In genomic region chr11:2382129-2382517, GRCh38 we compare ENCODE assay signal across 14 cellular contexts. TPM values are rescaled to one million over a fixed set of nuclear protein-coding genes. Genes with fewer than 3 reads are reported as not detected.
DNase-seq lines count a peak whose midpoint lies in the region; ATAC-seq and TF ChIP-seq lines count a peak whose summit lies in the region.
"Had no signal": no experiment of that assay in that cellular context is flagged by ENCODE, and none has a peak within 500 bp of the region (broad histone marks: within the 10 kb centered on the region; RNA-seq: fewer than 3 reads in every experiment).

No MANE protein-coding gene starts in this region.

- H3K4me3 ChIP-seq in esophagus (ENCODE audit: low read depth in 1 of 2, low read length in 2 of 2) (no peak overlapping the region), neuronal stem cell (ENCODE audit: low read length in 2 of 2) (no peak overlapping the region), uterus (no peak overlapping the region)
- H3K4me3 ChIP-seq: SJSA1 had no signal

- TF ChIP-seq POLR2A in uterus (IDR thresholded peaks at IDR 0.05), result no peak

- H3K14ac ChIP-seq in neuronal stem cell (ENCODE audit: low read length), result no peak overlapping the region

- intact Hi-C loops in Right ventricle myocardium superior (cut with DNase I), result no loop called here
- intact Hi-C loops in cardiac septum (cut with DNase I), result no loop called here
- intact Hi-C loops in uterus (cut with DNase I; ENCODE audit: low total_unique reads), result no loop called here

- H3K4me1 ChIP-seq in esophagus (ENCODE audit: control insufficient read depth in 2 of 2, insufficient read depth in 2 of 2, low read length in 1 of 2) (peaks cover 34 to 67% of the 10 kb centered on the region in 2 donors), neuronal stem cell (ENCODE audit: control insufficient read depth in 2 of 2, insufficient read depth in 1 of 2, low read depth in 1 of 2, low read length in 2 of 2) (peaks cover 15 to 20% of the 10 kb centered on the region in 2 donors), uterus (peaks cover 47 to 69% of the 10 kb centered on the region in 2 donors)

- no peak overlapping the region for H2BK120ac ChIP-seq in neuronal stem cell (ENCODE audit: low read depth, low read length)

- H3K4me2 ChIP-seq in neuronal stem cell (ENCODE audit: insufficient read depth, low read length, poor library complexity, severe bottlenecking), result no peak overlapping the region

- H3K36me3 ChIP-seq in esophagus (ENCODE audit: control insufficient read depth in 2 of 2, insufficient read depth in 2 of 2, low read length in 1 of 2) (peaks cover 0 to 4% of the 10 kb centered on the region in 2 donors), neuronal stem cell (replicated peaks in 1 of 2; ENCODE audit: control insufficient read depth in 2 of 2, insufficient read depth in 2 of 2, low read length in 2 of 2) (peaks cover 7 to 40% of the 10 kb centered on the region in 2 donors), uterus (no peaks in the 10 kb centered on the region)

- peak overlapping the region; percentile 86 to 92 for H3K27ac ChIP-seq in esophagus (ENCODE audit: low read depth in 2 of 2, low read length in 1 of 2)
- H3K27ac ChIP-seq in neuronal stem cell (replicated peaks; ENCODE audit: low read length), result no peak overlapping the region
- H3K27ac ChIP-seq in uterus, result peak overlapping the region; percentile 91 to 99
- H3K27ac ChIP-seq: SJSA1 had no signal

- no peak for ATAC-seq in Right ventricle myocardium superior (ENCODE audit: poor library complexity)
- ATAC-seq in GM19455 (IDR thresholded peaks at IDR 0.05; ENCODE audit: unreplicated experiment), result no peak

- H2AFZ ChIP-seq in neuronal stem cell (ENCODE audit: low read length), result no peak overlapping the region

- no peak overlapping the region for H4K91ac ChIP-seq in neuronal stem cell (ENCODE audit: low read depth, low read length, poor library complexity)

- H3K23ac ChIP-seq in neuronal stem cell (ENCODE audit: low read depth, low read length, poor library complexity), result no peak overlapping the region

- no peak overlapping the region for H2BK12ac ChIP-seq in neuronal stem cell (ENCODE audit: low read length)

- no peak overlapping the region for H4K8ac ChIP-seq in neuronal stem cell (ENCODE audit: low read depth, low read length)

- DNase-seq in Right ventricle myocardium superior (peak; percentile 43), cardiac septum (ENCODE audit: low spot score) (no peak), neuronal stem cell (ENCODE audit: low spot score) (no peak), uterus (peak; percentile 25 to 34), H4 (ENCODE audit: low spot score) (no peak), NCI-H2227 (lab: John Stamatoyannopoulos, UW; ENCODE audit: unreplicated experiment) (no peak)
- DNase-seq: activated CD4-positive, alpha-beta T cell treated with anti-CD3 and anti-CD28 coated beads for 48 hours; activated naive CD4-positive, alpha-beta T cell treated with anti-CD3 and anti-CD28 coated beads, Interleukin-2, amount 10 ng/mL, durations not matched to agents 7 days and 5 days; effector CD4-positive, alpha-beta T cell; KBM-7; occipital lobe had no signal

- no peak overlapping the region for H2AK5ac ChIP-seq in neuronal stem cell (ENCODE audit: low read depth, low read length)

- peaks cover 55% of the 10 kb centered on the region for H3K79me1 ChIP-seq in neuronal stem cell (ENCODE audit: low read depth, low read length)

- no peaks in the 10 kb centered on the region for H3K9me3 ChIP-seq in esophagus (ENCODE audit: control insufficient read depth in 2 of 2, insufficient read depth in 1 of 2, low read depth in 1 of 2, low read length in 1 of 2)
- H3K9me3 ChIP-seq in neuronal stem cell (replicated peaks in 1 of 2; ENCODE audit: control insufficient read depth in 2 of 2, insufficient read depth in 1 of 2, low read depth in 1 of 2, low read length in 2 of 2), result no peaks in the 10 kb centered on the region
- H3K9me3 ChIP-seq in uterus, result no peaks in the 10 kb centered on the region

- WGBS in esophagus, 2 donors, result 49 to 60% methylated on average over 11 of the region's 11 CpGs
- no CpG with 5 or more reads among the region's 11 CpGs for WGBS in neuronal stem cell (ENCODE audit: extremely low coverage in 2 of 2, insufficient read length in 2 of 2, insufficient replicate concordance in 1 of 2), 2 donors

- H3K18ac ChIP-seq in neuronal stem cell (ENCODE audit: low read length), result no peak overlapping the region

- no peak overlapping the region for H2BK15ac ChIP-seq in neuronal stem cell (ENCODE audit: low read length)

- no peak for TF ChIP-seq CTCF in uterus (IDR thresholded peaks at IDR 0.05)

- H2BK5ac ChIP-seq in neuronal stem cell (ENCODE audit: low read length), result peak overlapping the region; percentile 39

- H3K4ac ChIP-seq in neuronal stem cell (ENCODE audit: low read length), result no peak overlapping the region

- H3K27me3 ChIP-seq in esophagus (ENCODE audit: control insufficient read depth in 1 of 2, insufficient read depth in 2 of 2, low read length in 2 of 2) (no peaks in the 10 kb centered on the region), neuronal stem cell (ENCODE audit: control insufficient read depth in 3 of 3, insufficient read depth in 3 of 3, low read depth in 1 of 3, low read length in 3 of 3) (no peaks in the 10 kb centered on the region), uterus (no peaks in the 10 kb centered on the region)
- H3K27me3 ChIP-seq: SJSA1 had no signal

- no peak overlapping the region for H3K9ac ChIP-seq in neuronal stem cell (ENCODE audit: low read depth, low read length, poor library complexity)

RNA-seq across cellular contexts. Expression of gene CD81, which starts 5.0 kb away (rescaled TPM):
- total RNA-seq in Right ventricle myocardium superior (457 TPM), cardiac septum (663 TPM), uterus (100 to 1,000 TPM; 394 to 852 (median 626) TPM)
- 100 to 1,000 TPM in 1 of 2 donors, 10 to 100 TPM in 1; 56.8 to 175 TPM for polyA plus RNA-seq in esophagus
- polyA plus RNA-seq in neuronal stem cell (2013, experiment 1 of 2), result 200 TPM
- 195 TPM for polyA plus RNA-seq in neuronal stem cell (2013, experiment 2 of 2)
- total RNA-seq in H4 (2014; rRNA removed; shearing (Covaris generic)), result 135 and 154 TPM in 2 replicates

RNA-seq across cellular contexts. Expression of gene TSSC4, which starts 18.4 kb away (rescaled TPM):
- total RNA-seq in Right ventricle myocardium superior (36.2 TPM), cardiac septum (36.2 TPM), uterus (10 to 100 TPM; 11.0 to 66.5 (median 26.2) TPM)
- polyA plus RNA-seq in esophagus, result 10 to 100 TPM; 29.5 to 34.6 TPM
- polyA plus RNA-seq in neuronal stem cell (2013, experiment 1 of 2), result 50.8 TPM
- 54.1 TPM for polyA plus RNA-seq in neuronal stem cell (2013, experiment 2 of 2)
- 32.8 and 52.2 TPM in 2 replicates for total RNA-seq in H4 (2014; rRNA removed; shearing (Covaris generic))

Comparison
In these comparisons a context has a peak if more than half of its experiments do, and no peak if none do; other contexts are left out.
1. DNase-seq: peak in Right ventricle myocardium superior (single experiment) and uterus (2 of 2); none in cardiac septum (single experiment), neuronal stem cell (single experiment), H4 (single experiment) and NCI-H2227 (single experiment).